Comparison of ENCODE assay signal across 8 cellular contexts in the genomic region with DNA sequence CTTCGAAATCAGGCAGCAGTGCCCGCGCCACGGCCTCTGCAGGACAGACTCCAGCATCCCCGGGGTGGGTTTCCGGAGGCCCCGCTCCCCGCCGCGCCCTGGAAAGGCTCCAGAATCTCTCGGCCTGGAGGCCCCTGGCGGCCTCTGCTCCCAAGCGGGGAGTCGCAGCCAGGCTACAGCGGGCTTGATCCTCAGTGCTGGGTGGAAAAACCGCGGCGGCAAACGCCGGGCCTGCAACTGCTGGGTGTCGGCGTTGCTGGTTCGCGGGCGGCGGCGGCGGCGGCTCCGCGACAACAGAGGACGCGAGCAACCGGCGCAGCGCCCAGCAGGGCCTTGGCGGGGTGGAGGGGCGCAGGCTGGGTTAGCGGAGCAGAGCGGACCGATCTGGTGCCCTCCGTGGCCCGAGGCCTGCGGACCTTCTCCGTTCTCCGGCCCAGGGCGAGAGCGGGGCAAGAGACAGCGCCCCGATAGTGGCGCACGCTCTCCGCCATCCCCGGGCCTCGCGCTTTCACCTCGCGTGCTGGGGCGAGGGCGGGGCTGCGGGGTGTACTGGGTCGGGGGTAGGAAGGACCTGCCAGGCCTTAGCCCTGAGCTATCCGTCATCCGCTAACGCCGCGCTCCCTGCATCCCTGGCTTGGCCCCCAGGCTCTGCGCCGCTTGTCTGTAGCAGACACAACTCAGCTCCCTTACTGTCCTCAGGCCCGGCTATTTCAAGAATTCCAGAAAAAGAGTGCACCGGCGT. TPM values are rescaled to one million over a fixed set of nuclear protein-coding genes. Genes with fewer than 3 reads are reported as not detected.
A peak's percentile ranks its signal among the peaks of the same experiment; 100 is the strongest.
DNase-seq lines count a peak whose midpoint lies in the region; ATAC-seq and TF ChIP-seq lines count a peak whose summit lies in the region.

No MANE protein-coding gene starts in this region.

- ATAC-seq in GM19025 (IDR thresholded peaks at IDR 0.05; ENCODE audit: low read depth, unreplicated experiment): peak; percentile 33
- peak; percentile 39 for ATAC-seq in HG03354 (IDR thresholded peaks at IDR 0.05; ENCODE audit: poor library complexity, severe bottlenecking, unreplicated experiment)
- peak; percentile 30 for ATAC-seq in activated T-helper 17 cell treated with anti-CD3 and anti-CD28 coated beads, Interleukin-2, amount 50 U/mL, for 72 hours (replicated peaks)

- peak; percentile 53 for DNase-seq in AG10803 (ENCODE audit: low read depth)
- DNase-seq in fibroblast of pulmonary artery (ENCODE audit: low read depth): peak; percentile 60
- DNase-seq in stimulated activated naive CD4-positive, alpha-beta T cell treated with Interleukin-2 at 50 U/mL for 16 hours (lab: John Stamatoyannopoulos, UW): peak; percentile 77

- H4K20me1 ChIP-seq in OCI-LY3 (ENCODE audit: insufficient read depth, low read length): peaks cover 10% of the 10 kb centered on the region

- peak overlapping the region; percentile 94 for H3K4me3 Mint-ChIP-seq in activated T-helper 17 cell treated with anti-CD3 and anti-CD28 coated beads, Interleukin-2, amount 50 U/mL, for 72 hours
- peak overlapping the region; percentile 84 to 92 (median 87) for H3K4me3 Mint-ChIP-seq in nephron

- peaks cover 22% of the 10 kb centered on the region for H3K4me1 ChIP-seq in OCI-LY3 (ENCODE audit: low read length)

- H3K4me1 Mint-ChIP-seq in activated T-helper 17 cell treated with anti-CD3 and anti-CD28 coated beads, Interleukin-2, amount 50 U/mL, for 72 hours: peaks cover 10% of the 10 kb centered on the region
- H3K4me1 Mint-ChIP-seq in nephron: peaks cover 33% of the 10 kb centered on the region

- peak overlapping the region; percentile 95 for H3K4me2 ChIP-seq in OCI-LY3 (ENCODE audit: low read length)

- H3K36me3 Mint-ChIP-seq in activated T-helper 17 cell treated with anti-CD3 and anti-CD28 coated beads, Interleukin-2, amount 50 U/mL, for 72 hours (ENCODE audit: low read depth): peaks cover 40% of the 10 kb centered on the region
- peaks cover 5% of the 10 kb centered on the region for H3K36me3 Mint-ChIP-seq in nephron (ENCODE audit: low read depth)

- H3K9me3 Mint-ChIP-seq in activated T-helper 17 cell treated with anti-CD3 and anti-CD28 coated beads, Interleukin-2, amount 50 U/mL, for 72 hours: no peaks in the 10 kb centered on the region
- H3K9me3 Mint-ChIP-seq in nephron: no peaks in the 10 kb centered on the region

- peak overlapping the region; percentile 54 for H3K27ac ChIP-seq in OCI-LY3 (ENCODE audit: low read length)

- H3K9me3 ChIP-seq in OCI-LY3 (ENCODE audit: insufficient read depth, low read length): no peaks in the 10 kb centered on the region

- H3K27ac Mint-ChIP-seq in activated T-helper 17 cell treated with anti-CD3 and anti-CD28 coated beads, Interleukin-2, amount 50 U/mL, for 72 hours: peak overlapping the region; percentile 94
- H3K27ac Mint-ChIP-seq in nephron: peak overlapping the region; percentile 94 to 98 (median 95)

- H3K27me3 Mint-ChIP-seq in activated T-helper 17 cell treated with anti-CD3 and anti-CD28 coated beads, Interleukin-2, amount 50 U/mL, for 72 hours: no peaks in the 10 kb centered on the region
- H3K27me3 Mint-ChIP-seq in nephron (ENCODE audit: low read depth): no peaks in the 10 kb centered on the region

- peak overlapping the region; percentile 75 for H3K9ac ChIP-seq in OCI-LY3 (ENCODE audit: low read length)

- peaks cover 5% of the 10 kb centered on the region for H3K36me3 ChIP-seq in OCI-LY3 (replicated peaks; ENCODE audit: low read depth, low read length)

- H3K79me2 ChIP-seq in OCI-LY3 (ENCODE audit: low read length): peaks cover 28% of the 10 kb centered on the region

- TF ChIP-seq CTCF in AG10803 (conservative IDR thresholded peaks at IDR 0.05; ENCODE audit: low read length) (no peak; the same call in 1 of the 2 replicates), OCI-LY3 (IDR thresholded peaks at IDR 0.05; ENCODE audit: low read depth, low read length) (no peak), fibroblast of pulmonary artery (IDR thresholded peaks at IDR 0.05; ENCODE audit: low read length, missing control alignments) (no peak), nephron (IDR thresholded peaks at IDR 0.05; ENCODE audit: unreplicated experiment in 3 of 3) (no peak)

- H3K27me3 ChIP-seq in OCI-LY3 (ENCODE audit: low read depth, low read length): no peaks in the 10 kb centered on the region

- H2AFZ ChIP-seq in OCI-LY3 (ENCODE audit: low read depth, low read length): peak overlapping the region; percentile 87

- H3K4me3 ChIP-seq in AG10803 (ENCODE audit: low read length) (peak overlapping the region; percentile 56), OCI-LY3 (ENCODE audit: low read length) (peak overlapping the region; percentile 82), fibroblast of pulmonary artery (replicated peaks; ENCODE audit: low read depth, low read length) (peak overlapping the region; percentile 42)

RNA-seq across cellular contexts. Expression of a gene that starts 3.4 kb away (rescaled TPM):
- total RNA-seq in activated T-helper 17 cell treated with anti-CD3 and anti-CD28 coated beads, Interleukin-2, amount 50 U/mL, for 72 hours: 100 to 1,000 TPM in 1 of 2 donors, 10 to 100 TPM in 1; 77.2 to 209 TPM

RNA-seq across cellular contexts. Expression of a gene that starts 57.1 kb away (rescaled TPM):
- under 1 TPM in 1 of 2 donors, not detected in 1; 0.26 TPM for total RNA-seq in activated T-helper 17 cell treated with anti-CD3 and anti-CD28 coated beads, Interleukin-2, amount 50 U/mL, for 72 hours

Comparison
In these comparisons a context has a peak if more than half of its experiments do, and no peak if none do; other contexts are left out.
1. Peak in every context shown above with its lines: DNase-seq, ATAC-seq, H3K4me3 ChIP-seq and H3K27ac ChIP-seq.